11 cellular contexts compared by ENCODE assay signal in genomic region chr16:87828071-87828971, GRCh38. TPM values are rescaled to one million over a fixed set of nuclear protein-coding genes. Genes with fewer than 3 reads are reported as not detected.
A peak's percentile ranks its signal among the peaks of the same experiment; 100 is the strongest.
DNase-seq lines count a peak whose midpoint lies in the region; ATAC-seq and TF ChIP-seq lines count a peak whose summit lies in the region.
"Had no signal": no experiment of that assay in that cellular context is flagged by ENCODE, and none has a peak within 500 bp of the region (broad histone marks: within the 10 kb centered on the region; RNA-seq: fewer than 3 reads in every experiment).

No MANE protein-coding gene starts in this region.

- H3K27ac Mint-ChIP-seq in Calu3 (ENCODE audit: unreplicated experiment) = peak overlapping the region; percentile 79
- H3K27ac Mint-ChIP-seq: HFFc6 had no signal

- peaks cover 21% of the 10 kb centered on the region for H3K27me3 Mint-ChIP-seq in Calu3 (ENCODE audit: unreplicated experiment)

- peaks cover 12% of the 10 kb centered on the region for H3K79me2 ChIP-seq in mammary epithelial cell (ENCODE audit: insufficient read depth, low read length)

- H3K4me2 ChIP-seq in mammary epithelial cell (ENCODE audit: insufficient read depth, low read depth, low read length) = no peak overlapping the region

- no peaks in the 10 kb centered on the region for H3K9me3 ChIP-seq in A673 (ENCODE audit: low read depth, low read length, poor library complexity, severe bottlenecking)
- no peaks in the 10 kb centered on the region for H3K9me3 ChIP-seq in mammary epithelial cell (replicated peaks; ENCODE audit: insufficient read depth, low read length)
- H3K9me3 ChIP-seq: gastrocnemius medialis had no signal

- ATAC-seq in HG03196 (IDR thresholded peaks at IDR 0.05; ENCODE audit: unreplicated experiment) = no peak

- H3K4me1 ChIP-seq in A673 (ENCODE audit: insufficient read depth, low read length, poor library complexity, severe bottlenecking) (peaks cover 39% of the 10 kb centered on the region), mammary epithelial cell (ENCODE audit: insufficient read depth, low read length) (peaks cover 24% of the 10 kb centered on the region)
- H3K4me1 ChIP-seq: gastrocnemius medialis had no signal

- DNase-seq in A673 (ENCODE audit: low spot score) (no peak), Calu3 (no peak), RPMI8226 (peak; percentile 87), mammary epithelial cell (peak; percentile 50), NOMO-1 treated with dmso at 0.1 percent for 144 hours (lab: John Stamatoyannopoulos, UW; ENCODE audit: unreplicated experiment) (no peak), NCI-H524 treated with DMSO at 0.1 percent for 48 hours (lab: John Stamatoyannopoulos, UW) (no peak), NCI-H1694 (lab: John Stamatoyannopoulos, UW) (no peak)
- DNase-seq: gastrocnemius medialis, HFFc6, NCI-H1092 treated with DMSO at 0.1 percent for 48 hours had no signal

- 79% methylated on average over 15 of the region's 20 CpGs for WGBS in mammary epithelial cell (ENCODE audit: low coverage, missing lambda C conversion rate)

- H3K9ac ChIP-seq in mammary epithelial cell (ENCODE audit: insufficient read depth, low read length) = no peak overlapping the region

- peaks cover 90% of the 10 kb centered on the region for H3K36me3 Mint-ChIP-seq in Calu3 (ENCODE audit: insufficient read depth, unreplicated experiment)

- H3K27me3 ChIP-seq in A673 (replicated peaks; ENCODE audit: insufficient read depth, low read depth, low read length, poor library complexity) (no peaks in the 10 kb centered on the region), mammary epithelial cell (ENCODE audit: insufficient read depth, low read length) (no peaks in the 10 kb centered on the region)
- H3K27me3 ChIP-seq: gastrocnemius medialis had no signal

- H2AFZ ChIP-seq in mammary epithelial cell (ENCODE audit: low read depth, low read length) = no peak overlapping the region

- H4K20me1 ChIP-seq in mammary epithelial cell (ENCODE audit: insufficient read depth, low read length) = no peaks in the 10 kb centered on the region

- CTCF ChIA-PET in A673 (lab: Charles Lee) (interaction anchor here (0.6 to 1.4 kb wide), 4 partner anchors 36 to 62 kb away, joined by 3 to 5 read pairs (median 4); no protein-coding TSS in a partner anchor), Calu3 (lab: Charles Lee) (interaction anchor here (0.5 to 1.0 kb wide), 2 partner anchors 19 to 1755 kb away, joined by 4 to 7 read pairs; no protein-coding TSS in a partner anchor), mammary epithelial cell (lab: Charles Lee; ENCODE audit: low non-redundant PET) (no interaction called here)

- H3K4me1 Mint-ChIP-seq in Calu3 (ENCODE audit: low read depth, unreplicated experiment) = peaks cover 8% of the 10 kb centered on the region

- POLR2A ChIA-PET in A673 (lab: Charles Lee; ENCODE audit: low non-redundant PET) = interaction anchor here (0.6 kb wide), 1 partner anchor 49 kb away, joined by 3 read pairs; no protein-coding TSS in a partner anchor

- dilution Hi-C loops in mammary epithelial cell (cut with HindIII; ENCODE audit: low sequenced_read_pairs) = no loop called here

- no peak for TF ChIP-seq CTCF in A673 (conservative IDR thresholded peaks at IDR 0.05; ENCODE audit: low read depth, low read length)
- TF ChIP-seq CTCF in Calu3 (IDR thresholded peaks at IDR 0.05; ENCODE audit: unreplicated experiment) = no peak
- peak in 1 of 2 donors; percentile 3 for TF ChIP-seq CTCF in mammary epithelial cell (conservative IDR thresholded peaks at IDR 0.05 in 1 of 2, IDR thresholded peaks at IDR 0.05 in 1 of 2; ENCODE audit: extremely low read depth in 1 of 2, insufficient read depth in 1 of 2, low read depth in 1 of 2, low read length in 2 of 2)

- BruUV-seq in A673 (replicated peaks; lab: Mats Ljungman, UMichigan) = no TSS peak
- BruUV-seq in Calu3 (replicated peaks; lab: Mats Ljungman, UMichigan) = no TSS peak
- no TSS peak for BruUV-seq in mammary epithelial cell (replicated peaks; lab: Mats Ljungman, UMichigan)

- no peak overlapping the region for H3K4me3 Mint-ChIP-seq in Calu3 (ENCODE audit: low read depth, unreplicated experiment)
- H3K4me3 Mint-ChIP-seq: HFFc6 had no signal

- H3K36me3 ChIP-seq in A673 (ENCODE audit: insufficient read depth, low read length, poor library complexity, severe bottlenecking) = peaks cover 35% of the 10 kb centered on the region
- H3K36me3 ChIP-seq in mammary epithelial cell (ENCODE audit: insufficient read depth, low read length) = peaks cover 25% of the 10 kb centered on the region

- H3K4me3 ChIP-seq in A673 (ENCODE audit: low read depth, low read length, poor library complexity, severe bottlenecking) (no peak overlapping the region), mammary epithelial cell (replicated peaks in 1 of 3; ENCODE audit: insufficient read depth in 1 of 3, low read depth in 2 of 3, low read length in 3 of 3) (no peak overlapping the region)
- H3K4me3 ChIP-seq: gastrocnemius medialis had no signal

- no peaks in the 10 kb centered on the region for H3K9me3 Mint-ChIP-seq in Calu3 (ENCODE audit: low read depth, unreplicated experiment)
- H3K9me3 Mint-ChIP-seq: HFFc6 had no signal

- intact Hi-C loops in A673 (cut with micrococcal nuclease; ENCODE audit: unreplicated experiment) (no loop called here), Calu3 (cut with micrococcal nuclease; ENCODE audit: unreplicated experiment) (no loop called here), mammary epithelial cell (cut with micrococcal nuclease) (no loop called here)

- in situ Hi-C loops in mammary epithelial cell (cut with MboI; ENCODE audit: low sequenced_read_pairs in 2 of 2) = no loop called here

- H3K27ac ChIP-seq in A673 (ENCODE audit: low read depth, low read length, poor library complexity, severe bottlenecking) = peak overlapping the region; percentile 23
- peak overlapping the region; percentile 5 for H3K27ac ChIP-seq in mammary epithelial cell (ENCODE audit: insufficient read depth, low read depth, low read length)
- H3K27ac ChIP-seq: gastrocnemius medialis had no signal

RNA-seq across cellular contexts. Expression of gene SLC7A5, which starts 41.0 kb away (rescaled TPM):
- total RNA-seq in A673 (2021) = 324 and 371 TPM in 2 replicates
- total RNA-seq in Calu3 (2022) = 379 and 501 TPM in 2 replicates
- 1,000 to 10,000 TPM; 1,822 to 2,475 TPM for total RNA-seq in mammary epithelial cell
- 680 TPM for polyA plus RNA-seq in mammary epithelial cell
- polyA minus RNA-seq in mammary epithelial cell = 936 TPM

Comparison
In these comparisons a context has a peak if more than half of its experiments do, and no peak if none do; other contexts are left out.
1. DNase-seq: peak in RPMI8226 (single experiment) and mammary epithelial cell (single experiment); none in A673 (single experiment), Calu3 (single experiment), NOMO-1 treated with dmso at 0.1 percent for 144 hours (single experiment), NCI-H524 treated with DMSO at 0.1 percent for 48 hours (single experiment) and NCI-H1694 (single experiment).